In genomic region chr12:123131291-123131831, GRCh38 we compare ENCODE assay signal across 8 cellular contexts. TPM values are rescaled to one million over a fixed set of nuclear protein-coding genes. Genes with fewer than 3 reads are reported as not detected.
DNase-seq lines count a peak whose midpoint lies in the region; ATAC-seq and TF ChIP-seq lines count a peak whose summit lies in the region.

No MANE protein-coding gene starts in this region.

- H3K4me1 ChIP-seq in SK-N-SH (ENCODE audit: control insufficient read depth in 1 of 2, insufficient read depth in 2 of 2, low read depth in 1 of 2, low read length in 1 of 2) = peaks cover 7 to 8% of the 10 kb centered on the region in 2 experiments; a peak in 1 of 4 replicates
- peaks cover 0 to 33% (median 20%) of the 10 kb centered on the region in 12 donors for H3K4me1 ChIP-seq in heart left ventricle

- no peaks in the 10 kb centered on the region for H3K27me3 ChIP-seq in SK-N-SH (ENCODE audit: insufficient read depth)
- H3K27me3 ChIP-seq in heart left ventricle = no peaks in the 10 kb centered on the region

- no peaks in the 10 kb centered on the region for H4K20me1 ChIP-seq in SK-N-SH (ENCODE audit: insufficient read depth)

- no peaks in the 10 kb centered on the region for H3K9me3 Mint-ChIP-seq in activated B cell treated with CpG ODN at 0.5 μM for 24 hours
- no peaks in the 10 kb centered on the region for H3K9me3 Mint-ChIP-seq in stimulated activated effector memory CD8-positive, alpha-beta T cell treated with anti-CD3 and anti-CD28 coated beads, Interleukin-12 subunit alpha, Interleukin-12 subunit beta, amount 100 ng/mL, for 72 hours
- H3K9me3 Mint-ChIP-seq in immature natural killer cell = no peaks in the 10 kb centered on the region

- no peak overlapping the region; a peak in 1 of 4 replicates for H3K27ac ChIP-seq in SK-N-SH (ENCODE audit: low read depth in 2 of 2, low read length in 1 of 2)
- H3K27ac ChIP-seq in heart left ventricle = peak overlapping the region in 11 of 12 donors; percentile 36 to 84 (median 69)

- H3K79me2 ChIP-seq in SK-N-SH (ENCODE audit: insufficient read depth) = peaks cover 13% of the 10 kb centered on the region; the same call in 1 of the 2 replicates

- peaks cover 10% of the 10 kb centered on the region for H3F3A ChIP-seq in SK-N-SH (replicated peaks; ENCODE audit: insufficient read depth)

- H3K27me3 Mint-ChIP-seq in activated B cell treated with CpG ODN at 0.5 μM for 24 hours = peaks cover 3% of the 10 kb centered on the region
- no peaks in the 10 kb centered on the region for H3K27me3 Mint-ChIP-seq in immature natural killer cell (ENCODE audit: low read depth in 3 of 3)

- H3K4me1 Mint-ChIP-seq in activated B cell treated with CpG ODN at 0.5 μM for 24 hours (peaks cover 56% of the 10 kb centered on the region), immature natural killer cell (peaks cover 37 to 44% of the 10 kb centered on the region in 2 donors)
- H3K4me1 Mint-ChIP-seq in stimulated activated effector memory CD8-positive, alpha-beta T cell treated with anti-CD3 and anti-CD28 coated beads, Interleukin-12 subunit alpha, Interleukin-12 subunit beta, amount 100 ng/mL, for 72 hours = peaks cover 13% of the 10 kb centered on the region

- ATAC-seq in SK-N-SH treated with all-trans-retinoic acid at 6 μM for 48 hours = peak; percentile 20
- ATAC-seq in activated B cell treated with CpG ODN at 0.5 μM for 24 hours (ENCODE audit: low read depth) = no peak
- peak in 3 of 4 donors; percentile 60 to 81 (median 75) for ATAC-seq in heart left ventricle
- ATAC-seq in stimulated activated effector memory CD8-positive, alpha-beta T cell treated with anti-CD3 and anti-CD28 coated beads, Interleukin-12 subunit alpha, Interleukin-12 subunit beta, amount 100 ng/mL, for 72 hours = no peak
- ATAC-seq in HG02798 (IDR thresholded peaks at IDR 0.05; ENCODE audit: poor library complexity, unreplicated experiment) = no peak

- H3K9me2 ChIP-seq in SK-N-SH = no peaks in the 10 kb centered on the region

- POLR2A ChIA-PET in SK-N-SH (lab: Yijun Ruan, JAX) = no interaction called here
- POLR2A ChIA-PET in activated B cell treated with CpG ODN at 0.5 μM for 24 hours (lab: Charles Lee) = interaction anchor here (1.0 to 1.6 kb wide), 3 partner anchors 11 to 12 kb away, joined by 3 to 16 read pairs (median 3); no protein-coding TSS in a partner anchor

- H3K9me3 ChIP-seq in SK-N-SH (no peaks in the 10 kb centered on the region), heart left ventricle (no peaks in the 10 kb centered on the region)

- no peak for TF ChIP-seq EP300 in SK-N-SH (IDR thresholded peaks at IDR 0.05; ENCODE audit: borderline replicate concordance in 1 of 2, low read depth in 1 of 2, low read length in 1 of 2)

- H3K36me3 ChIP-seq in SK-N-SH (replicated peaks in 1 of 2; ENCODE audit: control insufficient read depth in 1 of 2, insufficient read depth in 2 of 2, low read length in 1 of 2) (no peaks in the 10 kb centered on the region), heart left ventricle (no peaks in the 10 kb centered on the region)

- H3K9ac ChIP-seq in SK-N-SH = no peak overlapping the region

- no peak overlapping the region for H2AFZ ChIP-seq in SK-N-SH (ENCODE audit: low read depth)

- no peak for TF ChIP-seq RAD21 in SK-N-SH (IDR thresholded peaks at IDR 0.05; ENCODE audit: low read length)

- TF ChIP-seq CTCF in SK-N-SH (IDR thresholded peaks at IDR 0.05) (no peak), activated B cell treated with CpG ODN at 0.5 μM for 24 hours (IDR thresholded peaks at IDR 0.05) (no peak), heart left ventricle (IDR thresholded peaks at IDR 0.05) (no peak)

- intact Hi-C loops in activated B cell treated with CpG ODN at 0.5 μM for 24 hours (cut with micrococcal nuclease) = no loop called here
- intact Hi-C loops in heart left ventricle (cut with DNase I) = no loop called here

- 97% methylated on average over 4 of the region's 4 CpGs for WGBS in SK-N-SH (ENCODE audit: low lambda C conversion rate)
- 59 to 75% (median 66%) methylated on average over 4 of the region's 4 CpGs for WGBS in heart left ventricle, 4 donors

- CTCF ChIA-PET in SK-N-SH (lab: Yijun Ruan, JAX) (interaction anchor here (0.8 kb wide), 1 partner anchor 88 kb away, joined by 3 read pairs; no protein-coding TSS in a partner anchor), activated B cell treated with CpG ODN at 0.5 μM for 24 hours (lab: Charles Lee) (no interaction called here)

- H3K4me3 ChIP-seq in SK-N-SH (ENCODE audit: low read depth in 2 of 2, low read length in 1 of 2) = no peak overlapping the region
- no peak overlapping the region for H3K4me3 ChIP-seq in heart left ventricle

- no peak for TF ChIP-seq POLR2A in heart left ventricle (IDR thresholded peaks at IDR 0.05)

- DNase-seq in SK-N-SH = no peak
- DNase-seq in activated B cell treated with CpG ODN at 0.5 μM for 24 hours = no peak
- peak in 1 of 5 donors; percentile 75 for DNase-seq in heart left ventricle
- DNase-seq in stimulated activated effector memory CD8-positive, alpha-beta T cell treated with anti-CD3 and anti-CD28 coated beads, Interleukin-12 subunit alpha, Interleukin-12 subunit beta, amount 100 ng/mL, for 72 hours (ENCODE audit: low spot score in 2 of 2) = no peak
- DNase-seq in immature natural killer cell = no peak
- DNase-seq in DMS153 (lab: John Stamatoyannopoulos, UW) = no peak

- peaks cover 1% of the 10 kb centered on the region for H3K36me3 Mint-ChIP-seq in activated B cell treated with CpG ODN at 0.5 μM for 24 hours (ENCODE audit: low read depth)
- H3K36me3 Mint-ChIP-seq in stimulated activated effector memory CD8-positive, alpha-beta T cell treated with anti-CD3 and anti-CD28 coated beads, Interleukin-12 subunit alpha, Interleukin-12 subunit beta, amount 100 ng/mL, for 72 hours = no peaks in the 10 kb centered on the region
- peaks cover 0 to 5% (median 0%) of the 10 kb centered on the region in 3 donors for H3K36me3 Mint-ChIP-seq in immature natural killer cell

- H3K4me2 ChIP-seq in SK-N-SH = no peak overlapping the region

- H3K27ac Mint-ChIP-seq in activated B cell treated with CpG ODN at 0.5 μM for 24 hours (peak overlapping the region; percentile 68), immature natural killer cell (peak overlapping the region in 3 of 6 donors; percentile 6 to 34 (median 26))
- peak overlapping the region; percentile 70 for H3K27ac Mint-ChIP-seq in stimulated activated effector memory CD8-positive, alpha-beta T cell treated with anti-CD3 and anti-CD28 coated beads, Interleukin-12 subunit alpha, Interleukin-12 subunit beta, amount 100 ng/mL, for 72 hours

- H3K4me3 Mint-ChIP-seq in activated B cell treated with CpG ODN at 0.5 μM for 24 hours = peak overlapping the region; percentile 11
- H3K4me3 Mint-ChIP-seq in stimulated activated effector memory CD8-positive, alpha-beta T cell treated with anti-CD3 and anti-CD28 coated beads, Interleukin-12 subunit alpha, Interleukin-12 subunit beta, amount 100 ng/mL, for 72 hours = no peak overlapping the region
- H3K4me3 Mint-ChIP-seq in immature natural killer cell = no peak overlapping the region

TF ChIP-seq in SK-N-SH treated with all-trans-retinoic acid at 6 μM for 48 hours, 23 proteins besides CTCF, POLR2A, EP300 and RAD21 (continues in another document):
- no peak for TF ChIP-seq POU6F1 (CRISPR knock-in tag; IDR thresholded peaks at IDR 0.05; ENCODE audit: borderline replicate concordance, low read depth)
- no peak for TF ChIP-seq TCF4 (CRISPR knock-in tag; IDR thresholded peaks at IDR 0.05; ENCODE audit: borderline replicate concordance)
- no peak for TF ChIP-seq GLIS3 (CRISPR knock-in tag; IDR thresholded peaks at IDR 0.05)
- TF ChIP-seq PPARA (CRISPR knock-in tag; IDR thresholded peaks at IDR 0.05; ENCODE audit: borderline replicate concordance) = no peak
- no peak for TF ChIP-seq ZFP30 (CRISPR knock-in tag; IDR thresholded peaks at IDR 0.05)

TF ChIP-seq in SK-N-SH, 30 proteins besides CTCF, POLR2A, EP300 and RAD21 (continues in another document):
- TF ChIP-seq MEF2A (IDR thresholded peaks at IDR 0.05; ENCODE audit: borderline replicate concordance, low read depth) (no peak), ELF1 (IDR thresholded peaks at IDR 0.05) (no peak)
- TF ChIP-seq, protein P1, sequence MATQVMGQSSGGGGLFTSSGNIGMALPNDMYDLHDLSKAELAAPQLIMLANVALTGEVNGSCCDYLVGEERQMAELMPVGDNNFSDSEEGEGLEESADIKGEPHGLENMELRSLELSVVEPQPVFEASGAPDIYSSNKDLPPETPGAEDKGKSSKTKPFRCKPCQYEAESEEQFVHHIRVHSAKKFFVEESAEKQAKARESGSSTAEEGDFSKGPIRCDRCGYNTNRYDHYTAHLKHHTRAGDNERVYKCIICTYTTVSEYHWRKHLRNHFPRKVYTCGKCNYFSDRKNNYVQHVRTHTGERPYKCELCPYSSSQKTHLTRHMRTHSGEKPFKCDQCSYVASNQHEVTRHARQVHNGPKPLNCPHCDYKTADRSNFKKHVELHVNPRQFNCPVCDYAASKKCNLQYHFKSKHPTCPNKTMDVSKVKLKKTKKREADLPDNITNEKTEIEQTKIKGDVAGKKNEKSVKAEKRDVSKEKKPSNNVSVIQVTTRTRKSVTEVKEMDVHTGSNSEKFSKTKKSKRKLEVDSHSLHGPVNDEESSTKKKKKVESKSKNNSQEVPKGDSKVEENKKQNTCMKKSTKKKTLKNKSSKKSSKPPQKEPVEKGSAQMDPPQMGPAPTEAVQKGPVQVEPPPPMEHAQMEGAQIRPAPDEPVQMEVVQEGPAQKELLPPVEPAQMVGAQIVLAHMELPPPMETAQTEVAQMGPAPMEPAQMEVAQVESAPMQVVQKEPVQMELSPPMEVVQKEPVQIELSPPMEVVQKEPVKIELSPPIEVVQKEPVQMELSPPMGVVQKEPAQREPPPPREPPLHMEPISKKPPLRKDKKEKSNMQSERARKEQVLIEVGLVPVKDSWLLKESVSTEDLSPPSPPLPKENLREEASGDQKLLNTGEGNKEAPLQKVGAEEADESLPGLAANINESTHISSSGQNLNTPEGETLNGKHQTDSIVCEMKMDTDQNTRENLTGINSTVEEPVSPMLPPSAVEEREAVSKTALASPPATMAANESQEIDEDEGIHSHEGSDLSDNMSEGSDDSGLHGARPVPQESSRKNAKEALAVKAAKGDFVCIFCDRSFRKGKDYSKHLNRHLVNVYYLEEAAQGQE (IDR thresholded peaks at IDR 0.05; ENCODE audit: low read depth, low read length) = no peak
- TF ChIP-seq, protein P2, sequence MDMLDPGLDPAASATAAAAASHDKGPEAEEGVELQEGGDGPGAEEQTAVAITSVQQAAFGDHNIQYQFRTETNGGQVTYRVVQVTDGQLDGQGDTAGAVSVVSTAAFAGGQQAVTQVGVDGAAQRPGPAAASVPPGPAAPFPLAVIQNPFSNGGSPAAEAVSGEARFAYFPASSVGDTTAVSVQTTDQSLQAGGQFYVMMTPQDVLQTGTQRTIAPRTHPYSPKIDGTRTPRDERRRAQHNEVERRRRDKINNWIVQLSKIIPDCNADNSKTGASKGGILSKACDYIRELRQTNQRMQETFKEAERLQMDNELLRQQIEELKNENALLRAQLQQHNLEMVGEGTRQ (IDR thresholded peaks at IDR 0.05; ENCODE audit: borderline replicate concordance, low read depth, low read length) = no peak

RNA-seq across cellular contexts. Expression of gene PITPNM2, which starts 19.5 kb away (rescaled TPM):
- polyA plus RNA-seq in SK-N-SH (2012; rRNA removed) = 2.6 and 3.7 TPM in 2 replicates
- 1.3 and 2.0 TPM in 2 replicates for polyA plus RNA-seq in SK-N-SH (2012; cell fraction: cytosol; rRNA removed)
- 12.7 and 16.1 TPM in 2 replicates for polyA plus RNA-seq in SK-N-SH (2012; cell fraction: nucleus; rRNA removed)
- total RNA-seq in activated B cell treated with CpG ODN at 0.5 μM for 24 hours = 12.9 and 13.7 TPM in 2 replicates
- total RNA-seq in heart left ventricle = 10 to 100 TPM; 13.2 to 28.5 (median 20.7) TPM
- 10 to 100 TPM; 12.0 to 13.0 TPM for polyA plus RNA-seq in heart left ventricle
- 1 to 10 TPM; 4.7 to 8.6 (median 7.1) TPM for polyA plus RNA-seq in immature natural killer cell

Comparison
In these comparisons a context has a peak if more than half of its experiments do, and no peak if none do; other contexts are left out.
1. ATAC-seq: peak in SK-N-SH treated with all-trans-retinoic acid at 6 μM for 48 hours (single experiment) and heart left ventricle (3 of 4); none in activated B cell treated with CpG ODN at 0.5 μM for 24 hours (single experiment), stimulated activated effector memory CD8-positive, alpha-beta T cell treated with anti-CD3 and anti-CD28 coated beads, Interleukin-12 subunit alpha, Interleukin-12 subunit beta, amount 100 ng/mL, for 72 hours (single experiment) and HG02798 (single experiment).
2. H3K27ac ChIP-seq: peak in heart left ventricle (11 of 12); none in SK-N-SH (0 of 2).